ENCODE assay signal across 1 cellular context in the genomic region with DNA sequence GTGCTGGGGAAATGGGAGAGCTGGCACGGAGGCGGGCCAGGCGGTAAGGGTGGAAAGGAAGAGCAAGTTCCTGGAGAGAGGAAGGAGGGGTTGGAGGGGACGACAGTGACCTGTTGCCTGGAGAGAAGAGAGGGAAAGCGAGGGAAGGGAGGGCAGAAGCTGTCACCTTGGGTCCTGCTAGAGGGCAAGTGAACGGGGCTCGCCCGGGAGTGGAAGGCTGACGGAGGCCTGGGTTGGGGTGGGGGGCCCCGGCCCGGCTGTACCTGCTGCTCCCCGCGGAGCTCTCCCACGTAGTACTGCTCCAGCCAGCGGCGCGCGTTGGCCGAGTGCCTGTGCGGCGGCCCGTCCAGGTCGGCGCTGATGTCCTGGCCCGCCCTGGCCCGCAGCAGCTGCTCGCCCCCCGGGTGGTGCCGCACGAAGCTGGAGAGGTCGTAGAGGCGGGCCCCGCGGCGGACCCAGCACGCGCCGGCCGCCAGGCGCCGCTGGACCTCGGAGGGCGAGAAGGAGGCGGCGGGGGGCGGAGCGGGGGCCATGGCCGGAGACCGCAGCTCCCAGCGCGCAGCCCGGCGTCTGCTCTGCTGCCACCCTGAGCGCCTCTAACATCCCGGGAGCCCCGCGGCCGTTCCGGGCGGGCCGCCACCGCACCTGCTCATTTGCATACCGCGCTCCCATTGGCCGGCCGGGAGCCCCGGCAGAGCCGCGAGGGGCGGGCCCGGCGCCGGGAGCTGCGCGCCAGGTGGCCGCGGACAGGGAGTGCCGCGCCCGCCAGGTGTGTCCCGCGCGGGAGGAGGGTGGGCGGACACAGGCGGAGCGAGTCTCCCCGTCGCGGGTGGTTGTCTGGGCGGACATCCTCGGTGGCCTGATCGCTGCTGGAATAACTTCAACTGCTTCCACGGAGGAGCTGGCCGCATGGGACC.
TF ChIP-seq lines count a peak whose summit lies in the region.

A gene with protein sequence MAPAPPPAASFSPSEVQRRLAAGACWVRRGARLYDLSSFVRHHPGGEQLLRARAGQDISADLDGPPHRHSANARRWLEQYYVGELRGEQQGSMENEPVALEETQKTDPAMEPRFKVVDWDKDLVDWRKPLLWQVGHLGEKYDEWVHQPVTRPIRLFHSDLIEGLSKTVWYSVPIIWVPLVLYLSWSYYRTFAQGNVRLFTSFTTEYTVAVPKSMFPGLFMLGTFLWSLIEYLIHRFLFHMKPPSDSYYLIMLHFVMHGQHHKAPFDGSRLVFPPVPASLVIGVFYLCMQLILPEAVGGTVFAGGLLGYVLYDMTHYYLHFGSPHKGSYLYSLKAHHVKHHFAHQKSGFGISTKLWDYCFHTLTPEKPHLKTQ (minus strand): TSS at position 598 of the 917 bp plus-strand sequence. CDS start 65 bp downstream, at position 533.

TF ChIP-seq in HepG2, 621 proteins besides CTCF, POLR2A, EP300 and RAD21 (continued from another document and continues in another):
- TF ChIP-seq, protein P1, sequence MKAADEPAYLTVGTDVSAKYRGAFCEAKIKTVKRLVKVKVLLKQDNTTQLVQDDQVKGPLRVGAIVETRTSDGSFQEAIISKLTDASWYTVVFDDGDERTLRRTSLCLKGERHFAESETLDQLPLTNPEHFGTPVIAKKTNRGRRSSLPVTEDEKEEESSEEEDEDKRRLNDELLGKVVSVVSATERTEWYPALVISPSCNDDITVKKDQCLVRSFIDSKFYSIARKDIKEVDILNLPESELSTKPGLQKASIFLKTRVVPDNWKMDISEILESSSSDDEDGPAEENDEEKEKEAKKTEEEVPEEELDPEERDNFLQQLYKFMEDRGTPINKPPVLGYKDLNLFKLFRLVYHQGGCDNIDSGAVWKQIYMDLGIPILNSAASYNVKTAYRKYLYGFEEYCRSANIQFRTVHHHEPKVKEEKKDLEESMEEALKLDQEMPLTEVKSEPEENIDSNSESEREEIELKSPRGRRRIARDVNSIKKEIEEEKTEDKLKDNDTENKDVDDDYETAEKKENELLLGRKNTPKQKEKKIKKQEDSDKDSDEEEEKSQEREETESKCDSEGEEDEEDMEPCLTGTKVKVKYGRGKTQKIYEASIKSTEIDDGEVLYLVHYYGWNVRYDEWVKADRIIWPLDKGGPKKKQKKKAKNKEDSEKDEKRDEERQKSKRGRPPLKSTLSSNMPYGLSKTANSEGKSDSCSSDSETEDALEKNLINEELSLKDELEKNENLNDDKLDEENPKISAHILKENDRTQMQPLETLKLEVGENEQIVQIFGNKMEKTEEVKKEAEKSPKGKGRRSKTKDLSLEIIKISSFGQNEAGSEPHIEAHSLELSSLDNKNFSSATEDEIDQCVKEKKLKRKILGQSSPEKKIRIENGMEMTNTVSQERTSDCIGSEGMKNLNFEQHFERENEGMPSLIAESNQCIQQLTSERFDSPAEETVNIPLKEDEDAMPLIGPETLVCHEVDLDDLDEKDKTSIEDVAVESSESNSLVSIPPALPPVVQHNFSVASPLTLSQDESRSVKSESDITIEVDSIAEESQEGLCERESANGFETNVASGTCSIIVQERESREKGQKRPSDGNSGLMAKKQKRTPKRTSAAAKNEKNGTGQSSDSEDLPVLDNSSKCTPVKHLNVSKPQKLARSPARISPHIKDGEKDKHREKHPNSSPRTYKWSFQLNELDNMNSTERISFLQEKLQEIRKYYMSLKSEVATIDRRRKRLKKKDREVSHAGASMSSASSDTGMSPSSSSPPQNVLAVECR (CRISPR knock-in tag; IDR thresholded peaks at IDR 0.05; ENCODE audit: borderline replicate concordance): peak; percentile 66; the same call in 1 of the 2 replicates
- TF ChIP-seq ZNF101 (CRISPR knock-in tag; IDR thresholded peaks at IDR 0.05; ENCODE audit: borderline replicate concordance, low read depth): no peak
- no peak for TF ChIP-seq MIXL1 (CRISPR knock-in tag; IDR thresholded peaks at IDR 0.05)
- TF ChIP-seq, protein P2, sequence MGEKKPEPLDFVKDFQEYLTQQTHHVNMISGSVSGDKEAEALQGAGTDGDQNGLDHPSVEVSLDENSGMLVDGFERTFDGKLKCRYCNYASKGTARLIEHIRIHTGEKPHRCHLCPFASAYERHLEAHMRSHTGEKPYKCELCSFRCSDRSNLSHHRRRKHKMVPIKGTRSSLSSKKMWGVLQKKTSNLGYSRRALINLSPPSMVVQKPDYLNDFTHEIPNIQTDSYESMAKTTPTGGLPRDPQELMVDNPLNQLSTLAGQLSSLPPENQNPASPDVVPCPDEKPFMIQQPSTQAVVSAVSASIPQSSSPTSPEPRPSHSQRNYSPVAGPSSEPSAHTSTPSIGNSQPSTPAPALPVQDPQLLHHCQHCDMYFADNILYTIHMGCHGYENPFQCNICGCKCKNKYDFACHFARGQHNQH (CRISPR knock-in tag; IDR thresholded peaks at IDR 0.05): no peak
- TF ChIP-seq PCBP2 (optimal IDR thresholded peaks at IDR 0.05; ENCODE audit: low read depth, low read length, poor library complexity, severe bottlenecking): no peak
- TF ChIP-seq ZNF543 (CRISPR knock-in tag; IDR thresholded peaks at IDR 0.05): peak; percentile 60; the same call in 1 of the 2 replicates
- TF ChIP-seq, protein P3, sequence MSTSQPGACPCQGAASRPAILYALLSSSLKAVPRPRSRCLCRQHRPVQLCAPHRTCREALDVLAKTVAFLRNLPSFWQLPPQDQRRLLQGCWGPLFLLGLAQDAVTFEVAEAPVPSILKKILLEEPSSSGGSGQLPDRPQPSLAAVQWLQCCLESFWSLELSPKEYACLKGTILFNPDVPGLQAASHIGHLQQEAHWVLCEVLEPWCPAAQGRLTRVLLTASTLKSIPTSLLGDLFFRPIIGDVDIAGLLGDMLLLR (CRISPR knock-in tag; IDR thresholded peaks at IDR 0.05): no peak
- no peak for TF ChIP-seq CENPX (CRISPR knock-in tag; IDR thresholded peaks at IDR 0.05)
- no peak for TF ChIP-seq SOX6 (IDR thresholded peaks at IDR 0.05)
- 0 out of 2 replicates have a peak, but pooled peaks have one; percentile 7 for TF ChIP-seq SOX6 (CRISPR knock-in tag; IDR thresholded peaks at IDR 0.05)
- TF ChIP-seq, protein P4, sequence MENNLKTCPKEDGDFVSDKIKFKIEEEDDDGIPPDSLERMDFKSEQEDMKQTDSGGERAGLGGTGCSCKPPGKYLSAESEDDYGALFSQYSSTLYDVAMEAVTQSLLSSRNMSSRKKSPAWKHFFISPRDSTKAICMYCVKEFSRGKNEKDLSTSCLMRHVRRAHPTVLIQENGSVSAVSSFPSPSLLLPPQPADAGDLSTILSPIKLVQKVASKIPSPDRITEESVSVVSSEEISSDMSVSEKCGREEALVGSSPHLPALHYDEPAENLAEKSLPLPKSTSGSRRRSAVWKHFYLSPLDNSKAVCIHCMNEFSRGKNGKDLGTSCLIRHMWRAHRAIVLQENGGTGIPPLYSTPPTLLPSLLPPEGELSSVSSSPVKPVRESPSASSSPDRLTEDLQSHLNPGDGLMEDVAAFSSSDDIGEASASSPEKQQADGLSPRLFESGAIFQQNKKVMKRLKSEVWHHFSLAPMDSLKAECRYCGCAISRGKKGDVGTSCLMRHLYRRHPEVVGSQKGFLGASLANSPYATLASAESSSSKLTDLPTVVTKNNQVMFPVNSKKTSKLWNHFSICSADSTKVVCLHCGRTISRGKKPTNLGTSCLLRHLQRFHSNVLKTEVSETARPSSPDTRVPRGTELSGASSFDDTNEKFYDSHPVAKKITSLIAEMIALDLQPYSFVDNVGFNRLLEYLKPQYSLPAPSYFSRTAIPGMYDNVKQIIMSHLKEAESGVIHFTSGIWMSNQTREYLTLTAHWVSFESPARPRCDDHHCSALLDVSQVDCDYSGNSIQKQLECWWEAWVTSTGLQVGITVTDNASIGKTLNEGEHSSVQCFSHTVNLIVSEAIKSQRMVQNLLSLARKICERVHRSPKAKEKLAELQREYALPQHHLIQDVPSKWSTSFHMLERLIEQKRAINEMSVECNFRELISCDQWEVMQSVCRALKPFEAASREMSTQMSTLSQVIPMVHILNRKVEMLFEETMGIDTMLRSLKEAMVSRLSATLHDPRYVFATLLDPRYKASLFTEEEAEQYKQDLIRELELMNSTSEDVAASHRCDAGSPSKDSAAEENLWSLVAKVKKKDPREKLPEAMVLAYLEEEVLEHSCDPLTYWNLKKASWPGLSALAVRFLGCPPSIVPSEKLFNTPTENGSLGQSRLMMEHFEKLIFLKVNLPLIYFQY (CRISPR knock-in tag; IDR thresholded peaks at IDR 0.05; ENCODE audit: borderline replicate concordance): peak; percentile 69; the same call in 1 of the 2 replicates
- TF ChIP-seq ZNF737 (CRISPR knock-in tag; IDR thresholded peaks at IDR 0.05; ENCODE audit: borderline replicate concordance): no peak
- TF ChIP-seq ZNF598 (CRISPR knock-in tag; IDR thresholded peaks at IDR 0.05; ENCODE audit: borderline replicate concordance): no peak
- no peak for TF ChIP-seq ZNF496 (CRISPR knock-in tag; IDR thresholded peaks at IDR 0.05; ENCODE audit: insufficient replicate concordance)
- peak; percentile 85; the same call in 1 of the 2 replicates for TF ChIP-seq ZSCAN31 (CRISPR knock-in tag; IDR thresholded peaks at IDR 0.05; ENCODE audit: low read depth)
- 0 out of 2 replicates have a peak, but pooled peaks have one; percentile 33 for TF ChIP-seq BCL6 (CRISPR knock-in tag; IDR thresholded peaks at IDR 0.05)
- TF ChIP-seq ZBTB37 (CRISPR knock-in tag; IDR thresholded peaks at IDR 0.05): no peak
- TF ChIP-seq ZNF83 (CRISPR knock-in tag; IDR thresholded peaks at IDR 0.05; ENCODE audit: borderline replicate concordance): no peak
- no peak for TF ChIP-seq ZNF263 (CRISPR knock-in tag; IDR thresholded peaks at IDR 0.05)
- TF ChIP-seq ZNF180 (CRISPR knock-in tag; IDR thresholded peaks at IDR 0.05; ENCODE audit: borderline replicate concordance, low read depth): no peak
- no peak for TF ChIP-seq ZNF570 (CRISPR knock-in tag; IDR thresholded peaks at IDR 0.05; ENCODE audit: borderline replicate concordance)
- no peak; the same call in 1 of the 2 replicates for TF ChIP-seq KDM5B (CRISPR knock-in tag; IDR thresholded peaks at IDR 0.05; ENCODE audit: borderline replicate concordance)
- no peak for TF ChIP-seq PHF20 (CRISPR knock-in tag; IDR thresholded peaks at IDR 0.05)
- TF ChIP-seq PRPF4 (IDR thresholded peaks at IDR 0.05; ENCODE audit: low read depth, low read length, poor library complexity, severe bottlenecking): no peak
- peak; percentile 71; the same call in 1 of the 2 replicates for TF ChIP-seq CBFB (CRISPR knock-in tag; IDR thresholded peaks at IDR 0.05)
- TF ChIP-seq ZNF234 (CRISPR knock-in tag; conservative IDR thresholded peaks at IDR 0.05): no peak
- no peak for TF ChIP-seq BCLAF1 (IDR thresholded peaks at IDR 0.05)
- no peak for TF ChIP-seq KLF9 (CRISPR knock-in tag; IDR thresholded peaks at IDR 0.05; ENCODE audit: low read depth)
- TF ChIP-seq, protein P5, sequence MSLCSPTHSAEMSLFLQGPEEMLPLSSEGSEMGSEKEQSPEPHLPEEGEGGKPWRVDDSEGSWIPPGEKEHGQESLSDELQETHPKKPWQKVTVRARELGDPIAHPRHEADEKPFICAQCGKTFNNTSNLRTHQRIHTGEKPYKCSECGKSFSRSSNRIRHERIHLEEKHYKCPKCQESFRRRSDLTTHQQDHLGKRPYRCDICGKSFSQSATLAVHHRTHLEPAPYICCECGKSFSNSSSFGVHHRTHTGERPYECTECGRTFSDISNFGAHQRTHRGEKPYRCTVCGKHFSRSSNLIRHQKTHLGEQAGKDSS (CRISPR knock-in tag; IDR thresholded peaks at IDR 0.05; ENCODE audit: borderline replicate concordance, low read depth): peak; percentile 80; the same call in 1 of the 2 replicates
- no peak for TF ChIP-seq MTERF4 (CRISPR knock-in tag; IDR thresholded peaks at IDR 0.05)
- TF ChIP-seq, protein P6, sequence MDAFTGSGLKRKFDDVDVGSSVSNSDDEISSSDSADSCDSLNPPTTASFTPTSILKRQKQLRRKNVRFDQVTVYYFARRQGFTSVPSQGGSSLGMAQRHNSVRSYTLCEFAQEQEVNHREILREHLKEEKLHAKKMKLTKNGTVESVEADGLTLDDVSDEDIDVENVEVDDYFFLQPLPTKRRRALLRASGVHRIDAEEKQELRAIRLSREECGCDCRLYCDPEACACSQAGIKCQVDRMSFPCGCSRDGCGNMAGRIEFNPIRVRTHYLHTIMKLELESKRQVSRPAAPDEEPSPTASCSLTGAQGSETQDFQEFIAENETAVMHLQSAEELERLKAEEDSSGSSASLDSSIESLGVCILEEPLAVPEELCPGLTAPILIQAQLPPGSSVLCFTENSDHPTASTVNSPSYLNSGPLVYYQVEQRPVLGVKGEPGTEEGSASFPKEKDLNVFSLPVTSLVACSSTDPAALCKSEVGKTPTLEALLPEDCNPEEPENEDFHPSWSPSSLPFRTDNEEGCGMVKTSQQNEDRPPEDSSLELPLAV (CRISPR knock-in tag; conservative IDR thresholded peaks at IDR 0.05; ENCODE audit: low read depth): no peak
- TF ChIP-seq ZNF138 (CRISPR knock-in tag; IDR thresholded peaks at IDR 0.05; ENCODE audit: low read depth): no peak
